18 cellular contexts compared by ENCODE assay signal in the genomic region with DNA sequence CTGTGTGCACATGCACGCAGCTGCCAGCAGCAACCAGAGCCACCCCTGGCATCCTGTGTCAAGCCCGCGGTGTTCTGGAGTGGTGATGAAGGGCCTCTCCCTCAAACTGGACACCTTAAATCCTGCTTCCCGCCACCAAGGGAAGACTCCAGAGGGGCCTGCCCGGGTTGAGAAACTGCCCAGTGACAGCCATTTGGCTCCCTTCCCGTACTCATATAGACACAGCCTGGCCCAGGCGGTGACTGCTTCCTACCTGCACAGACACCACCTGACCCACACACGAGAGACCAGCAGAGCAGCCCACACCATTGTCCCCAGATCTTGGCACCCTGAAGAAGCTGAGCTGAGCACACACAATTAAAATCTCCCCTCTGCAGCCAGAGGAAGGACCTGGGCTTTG.
DNase-seq lines count a peak whose midpoint lies in the region; ATAC-seq and TF ChIP-seq lines count a peak whose summit lies in the region.
"Had no signal": no experiment of that assay in that cellular context is flagged by ENCODE, and none has a peak within 500 bp of the region (broad histone marks: within the 10 kb centered on the region; RNA-seq: fewer than 3 reads in every experiment).

No MANE protein-coding gene starts in this region.

- H3K79me2 ChIP-seq in parathyroid adenoma = no peaks in the 10 kb centered on the region

- H3K9me3 Mint-ChIP-seq in brain = peaks cover 0 to 4% (median 0%) of the 10 kb centered on the region in 5 experiments
- H3K9me3 Mint-ChIP-seq: activated CD4-positive, alpha-beta T cell treated with anti-CD3 and anti-CD28 coated beads, Interleukin-2, amount 10 ng/mL, durations not matched to agents 7 days and 5 days had no signal

- H3K27ac ChIP-seq in parathyroid adenoma = no peak overlapping the region
- H3K27ac ChIP-seq: spleen, thoracic aorta had no signal

- no peak for ATAC-seq in HG02678 (IDR thresholded peaks at IDR 0.05; ENCODE audit: unreplicated experiment)
- ATAC-seq in GM21737 (IDR thresholded peaks at IDR 0.05; ENCODE audit: unreplicated experiment) = no peak
- ATAC-seq: naive thymus-derived CD8-positive, alpha-beta T cell had no signal

- H3K9me3 ChIP-seq in parathyroid adenoma (ENCODE audit: control insufficient read depth, low read length) = no peaks in the 10 kb centered on the region
- H3K9me3 ChIP-seq: thoracic aorta had no signal

- no peak overlapping the region for H3K4me2 ChIP-seq in parathyroid adenoma (ENCODE audit: low read length)

- DNase-seq in DMS79 treated with DMSO at 0.1 percent for 48 hours (lab: John Stamatoyannopoulos, UW) (peak; percentile 63), DMS79 (lab: John Stamatoyannopoulos, UW) (no peak), NCI-H2029 treated with DMSO at 0.1 percent for 48 hours (lab: John Stamatoyannopoulos, UW) (peak; percentile 95), SIG-M5 (lab: John Stamatoyannopoulos, UW) (no peak)
- DNase-seq: activated CD4-positive, alpha-beta T cell treated with anti-CD3 and anti-CD28 coated beads, Interleukin-2, amount 10 ng/mL, durations not matched to agents 7 days and 5 days; activated naive CD4-positive, alpha-beta T cell; amygdala; cerebellar nuclear complex; DMS153; head of caudate nucleus; naive thymus-derived CD8-positive, alpha-beta T cell; NCI-H2171; spleen had no signal

- H2AFZ ChIP-seq in parathyroid adenoma = peak overlapping the region; percentile 34

- H3K27me3 Mint-ChIP-seq in brain = peaks cover 10% of the 10 kb centered on the region

- H3K36me3 ChIP-seq in parathyroid adenoma (ENCODE audit: control insufficient read depth, insufficient read depth, low read length) = no peaks in the 10 kb centered on the region
- H3K36me3 ChIP-seq: spleen, thoracic aorta had no signal

- H3K9ac ChIP-seq in parathyroid adenoma = no peak overlapping the region

- H3K27me3 ChIP-seq in parathyroid adenoma (ENCODE audit: control insufficient read depth, insufficient read depth, low read length) = no peaks in the 10 kb centered on the region

- TF ChIP-seq CTCF in brain (conservative IDR thresholded peaks at IDR 0.05) (no peak), parathyroid adenoma (IDR thresholded peaks at IDR 0.05) (no peak)

- H3K4me1 ChIP-seq in parathyroid adenoma = peaks cover 2% of the 10 kb centered on the region

- H3K4me1 Mint-ChIP-seq in brain = peaks cover 63% of the 10 kb centered on the region

- H3K4me3 Mint-ChIP-seq in brain = peak overlapping the region in 2 of 5 experiments; percentile 28 to 37
- H3K4me3 Mint-ChIP-seq: activated CD4-positive, alpha-beta T cell treated with anti-CD3 and anti-CD28 coated beads, Interleukin-2, amount 10 ng/mL, durations not matched to agents 7 days and 5 days; naive thymus-derived CD8-positive, alpha-beta T cell had no signal

- no peak overlapping the region for H3K4me3 ChIP-seq in parathyroid adenoma (ENCODE audit: low read depth, low read length)
- H3K4me3 ChIP-seq: spleen, thoracic aorta had no signal

- H3K27ac Mint-ChIP-seq in brain = peak overlapping the region in 3 of 5 experiments; percentile 33 to 94 (median 87)
- H3K27ac Mint-ChIP-seq: activated CD4-positive, alpha-beta T cell treated with anti-CD3 and anti-CD28 coated beads, Interleukin-2, amount 10 ng/mL, durations not matched to agents 7 days and 5 days; naive thymus-derived CD8-positive, alpha-beta T cell had no signal

- no peaks in the 10 kb centered on the region for H3K36me3 Mint-ChIP-seq in brain
- H3K36me3 Mint-ChIP-seq: naive thymus-derived CD8-positive, alpha-beta T cell had no signal

Comparison
In these comparisons a context has a peak if more than half of its experiments do, and no peak if none do; other contexts are left out.
1. DNase-seq: peak in DMS79 treated with DMSO at 0.1 percent for 48 hours (single experiment) and NCI-H2029 treated with DMSO at 0.1 percent for 48 hours (single experiment); none in DMS79 (single experiment) and SIG-M5 (single experiment).